32 cellular contexts compared by ENCODE assay signal in the genomic region with DNA sequence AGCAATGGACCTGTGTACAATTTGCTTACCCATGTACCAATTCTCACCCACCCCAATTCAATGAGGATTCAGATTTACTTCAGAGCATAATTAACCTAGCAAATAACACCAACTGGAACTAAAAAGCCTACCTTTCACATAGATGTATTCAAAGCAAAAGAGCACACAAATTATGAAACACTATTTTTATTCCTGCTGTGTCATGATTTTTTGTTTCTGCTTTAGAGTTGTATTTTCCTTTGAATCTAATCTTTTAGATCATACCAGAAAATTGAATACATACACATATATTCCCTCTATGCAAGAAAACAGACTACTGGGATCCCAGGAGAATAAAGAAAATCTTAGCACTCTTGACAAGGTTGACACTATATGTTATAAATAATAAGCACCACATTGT.
"Had no signal": no experiment of that assay in that cellular context is flagged by ENCODE, and none has a peak within 500 bp of the region (broad histone marks: within the 10 kb centered on the region; RNA-seq: fewer than 3 reads in every experiment).

No MANE protein-coding gene starts in this region.

- H3K9me3 Mint-ChIP-seq: activated CD8-positive, alpha-beta T cell treated with anti-CD3 and anti-CD28 coated beads for 36 hours; activated T-cell treated with anti-CD3 and anti-CD28 coated beads, Interleukin-2, amount 50 U/mL, for 4 hours; activated T-helper 17 cell treated with anti-CD3 and anti-CD28 coated beads, Interleukin-2, amount 50 U/mL, for 72 hours; central memory CD8-positive, alpha-beta T cell; T-helper 2 cell treated with Interferon-gamma antibody and Interleukin-4, amounts not matched to agents 5 μg/mL and 100 μg/mL, for 36 hours had no signal

- ATAC-seq: activated CD4-positive, CD25-positive, alpha-beta regulatory T cell treated with anti-CD3 and anti-CD28 coated beads, Interleukin-2, amount 50 U/mL, for 24 hours; activated CD8-positive, alpha-beta T cell treated with anti-CD3 and anti-CD28 coated beads for 36 hours; activated T-cell treated with anti-CD3 and anti-CD28 coated beads, Interleukin-2, amount 50 U/mL, for 4 hours; activated T-helper 17 cell treated with anti-CD3 and anti-CD28 coated beads, Interleukin-2, amount 50 U/mL, for 72 hours; gastroesophageal sphincter; heart right ventricle; T-helper 17 cell had no signal

- H3K36me3 ChIP-seq: brain microvascular endothelial cell, WERI-Rb-1 had no signal

- H3K27ac ChIP-seq: brain microvascular endothelial cell, epithelial cell of prostate, esophagus squamous epithelium, gastroesophageal sphincter, heart right ventricle, WERI-Rb-1 had no signal

- H3K27me3 Mint-ChIP-seq: activated B cell treated with CpG ODN at 0.5 μM for 24 hours; activated CD8-positive, alpha-beta T cell treated with anti-CD3 and anti-CD28 coated beads for 36 hours; activated naive CD8-positive, alpha-beta T cell; activated T-helper 17 cell treated with anti-CD3 and anti-CD28 coated beads, Interleukin-2, amount 50 U/mL, for 72 hours; central memory CD8-positive, alpha-beta T cell; T-helper 17 cell had no signal

- DNase-seq: activated B cell treated with CpG ODN at 0.5 μM for 24 hours; activated CD4-positive, alpha-beta T cell treated with anti-CD3 and anti-CD28 coated beads for 48 hours; activated CD4-positive, alpha-beta T cell treated with anti-CD3 and anti-CD28 coated beads, Interleukin-2, amount 50 U/mL, for 1 hour; activated CD4-positive, alpha-beta T cell treated with anti-CD3 and anti-CD28 coated beads, Interleukin-2, amount 50 U/mL, for 48 hours; activated CD8-positive, alpha-beta memory T cell treated with anti-CD3 and anti-CD28 coated beads for 24 hours; activated CD8-positive, alpha-beta T cell treated with anti-CD3 and anti-CD28 coated beads for 36 hours; activated effector memory CD4-positive, alpha-beta T cell treated with Interleukin-2 at 50 U/mL for 16 hours; activated gamma-delta T cell treated with Interleukin-2 at 50 U/mL for 16 hours; activated naive CD4-positive, alpha-beta T cell treated with anti-CD3 and anti-CD28 coated beads, Interleukin-2, amount 50 U/mL, for 16 hours; activated naive CD4-positive, alpha-beta T cell treated with Interleukin-2 at 50 U/mL for 16 hours; activated T-cell treated with anti-CD3 and anti-CD28 coated beads, Interleukin-2, amount 50 U/mL, for 4 hours; amniotic stem cell; anterior cingulate cortex; brain microvascular endothelial cell; effector CD8-positive, alpha-beta T cell; esophagus squamous epithelium; foreskin melanocyte; heart right ventricle; T-helper 17 cell; T1000; WERI-Rb-1 had no signal

- FAIRE-seq: astrocyte, bronchial epithelial cell, endometrium, endothelial cell of umbilical vein had no signal

- H3K27me3 ChIP-seq: brain microvascular endothelial cell, esophagus squamous epithelium, gastroesophageal sphincter, heart right ventricle had no signal

- H3K4me3 Mint-ChIP-seq: activated B cell treated with CpG ODN at 0.5 μM for 24 hours; activated CD8-positive, alpha-beta T cell treated with anti-CD3 and anti-CD28 coated beads for 36 hours; activated naive CD8-positive, alpha-beta T cell; activated T-cell treated with anti-CD3 and anti-CD28 coated beads, Interleukin-2, amount 50 U/mL, for 4 hours; activated T-helper 17 cell treated with anti-CD3 and anti-CD28 coated beads, Interleukin-2, amount 50 U/mL, for 72 hours; central memory CD8-positive, alpha-beta T cell; T-helper 17 cell; T-helper 2 cell treated with Interferon-gamma antibody and Interleukin-4, amounts not matched to agents 5 μg/mL and 100 μg/mL, for 36 hours had no signal

- H3K27ac Mint-ChIP-seq: activated B cell treated with CpG ODN at 0.5 μM for 24 hours; activated CD8-positive, alpha-beta T cell treated with anti-CD3 and anti-CD28 coated beads for 36 hours; activated naive CD8-positive, alpha-beta T cell; activated T-helper 17 cell treated with anti-CD3 and anti-CD28 coated beads, Interleukin-2, amount 50 U/mL, for 72 hours; T-helper 17 cell; T-helper 2 cell treated with Interferon-gamma antibody and Interleukin-4, amounts not matched to agents 5 μg/mL and 100 μg/mL, for 36 hours had no signal

- H3K4me3 ChIP-seq: esophagus squamous epithelium, gastroesophageal sphincter, heart right ventricle had no signal

- H3K9me3 ChIP-seq: esophagus squamous epithelium, gastroesophageal sphincter, heart right ventricle had no signal
